Comparison of ENCODE assay signal across 1 cellular context in the genomic region with DNA sequence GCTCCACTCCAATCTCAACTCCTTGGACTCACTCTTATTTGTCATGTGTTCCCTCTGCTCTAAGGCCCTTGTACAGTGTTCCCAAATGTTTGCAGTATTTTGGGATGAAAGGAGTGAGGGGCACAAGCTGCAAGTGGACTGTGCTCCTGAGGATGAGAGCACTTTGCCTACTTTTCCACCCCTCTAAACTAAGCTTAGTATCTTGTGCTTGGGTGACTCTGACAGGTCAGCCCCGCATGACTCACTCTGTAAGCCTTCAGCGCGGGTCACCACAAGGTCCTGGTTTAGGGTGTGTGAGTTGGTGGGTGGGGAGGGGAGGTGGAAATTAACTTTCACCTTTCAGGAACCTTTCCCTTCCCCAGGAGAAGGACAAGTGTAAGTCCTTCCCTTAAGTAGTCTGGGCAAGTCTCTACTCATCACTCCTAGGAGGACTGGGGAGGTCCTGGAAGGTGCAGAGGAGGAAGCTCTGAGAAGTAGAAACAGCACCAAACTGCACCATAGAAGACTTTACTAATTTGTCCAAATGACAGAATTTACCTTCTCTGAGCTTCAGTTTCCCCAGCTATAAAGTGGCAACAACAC.
TF ChIP-seq lines count a peak whose summit lies in the region.

No MANE protein-coding gene starts in this region.

TF ChIP-seq in A549, 52 proteins besides CTCF, POLR2A, EP300 and RAD21 (continued from another document):
- peak; percentile 67 to 83; a peak in 4 of 5 replicates for TF ChIP-seq JUN (IDR thresholded peaks at IDR 0.05)
- TF ChIP-seq ZNF302 (CRISPR knock-in tag; IDR thresholded peaks at IDR 0.05): no peak
- peak; percentile 66 for TF ChIP-seq JUNB (IDR thresholded peaks at IDR 0.05)
- no peak for TF ChIP-seq ZC3H11A (IDR thresholded peaks at IDR 0.05)
- TF ChIP-seq, protein P1, sequence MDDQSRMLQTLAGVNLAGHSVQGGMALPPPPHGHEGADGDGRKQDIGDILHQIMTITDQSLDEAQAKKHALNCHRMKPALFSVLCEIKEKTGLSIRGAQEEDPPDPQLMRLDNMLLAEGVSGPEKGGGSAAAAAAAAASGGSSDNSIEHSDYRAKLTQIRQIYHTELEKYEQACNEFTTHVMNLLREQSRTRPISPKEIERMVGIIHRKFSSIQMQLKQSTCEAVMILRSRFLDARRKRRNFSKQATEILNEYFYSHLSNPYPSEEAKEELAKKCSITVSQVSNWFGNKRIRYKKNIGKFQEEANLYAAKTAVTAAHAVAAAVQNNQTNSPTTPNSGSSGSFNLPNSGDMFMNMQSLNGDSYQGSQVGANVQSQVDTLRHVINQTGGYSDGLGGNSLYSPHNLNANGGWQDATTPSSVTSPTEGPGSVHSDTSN (IDR thresholded peaks at IDR 0.05): no peak
- no peak for TF ChIP-seq TFCP2L1 (CRISPR knock-in tag; IDR thresholded peaks at IDR 0.05)
- peak; percentile 74 for TF ChIP-seq FOSL2 (IDR thresholded peaks at IDR 0.05)
- TF ChIP-seq FOSL2 (CRISPR knock-in tag; IDR thresholded peaks at IDR 0.05): peak; percentile 97
- TF ChIP-seq, protein P2, sequence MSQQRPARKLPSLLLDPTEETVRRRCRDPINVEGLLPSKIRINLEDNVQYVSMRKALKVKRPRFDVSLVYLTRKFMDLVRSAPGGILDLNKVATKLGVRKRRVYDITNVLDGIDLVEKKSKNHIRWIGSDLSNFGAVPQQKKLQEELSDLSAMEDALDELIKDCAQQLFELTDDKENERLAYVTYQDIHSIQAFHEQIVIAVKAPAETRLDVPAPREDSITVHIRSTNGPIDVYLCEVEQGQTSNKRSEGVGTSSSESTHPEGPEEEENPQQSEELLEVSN (IDR thresholded peaks at IDR 0.05; ENCODE audit: borderline replicate concordance, low read depth): 0 out of 2 replicates have a peak, but pooled peaks have one; percentile 39
- TF ChIP-seq GATA3 (IDR thresholded peaks at IDR 0.05; ENCODE audit: borderline replicate concordance): peak; percentile 78; the same call in 1 of the 2 replicates
- TF ChIP-seq FOXS1 (CRISPR knock-in tag; IDR thresholded peaks at IDR 0.05): no peak
TF ChIP-seq in A549: peak in this region for 13.
